1 cellular context compared by ENCODE assay signal in the genomic region with DNA sequence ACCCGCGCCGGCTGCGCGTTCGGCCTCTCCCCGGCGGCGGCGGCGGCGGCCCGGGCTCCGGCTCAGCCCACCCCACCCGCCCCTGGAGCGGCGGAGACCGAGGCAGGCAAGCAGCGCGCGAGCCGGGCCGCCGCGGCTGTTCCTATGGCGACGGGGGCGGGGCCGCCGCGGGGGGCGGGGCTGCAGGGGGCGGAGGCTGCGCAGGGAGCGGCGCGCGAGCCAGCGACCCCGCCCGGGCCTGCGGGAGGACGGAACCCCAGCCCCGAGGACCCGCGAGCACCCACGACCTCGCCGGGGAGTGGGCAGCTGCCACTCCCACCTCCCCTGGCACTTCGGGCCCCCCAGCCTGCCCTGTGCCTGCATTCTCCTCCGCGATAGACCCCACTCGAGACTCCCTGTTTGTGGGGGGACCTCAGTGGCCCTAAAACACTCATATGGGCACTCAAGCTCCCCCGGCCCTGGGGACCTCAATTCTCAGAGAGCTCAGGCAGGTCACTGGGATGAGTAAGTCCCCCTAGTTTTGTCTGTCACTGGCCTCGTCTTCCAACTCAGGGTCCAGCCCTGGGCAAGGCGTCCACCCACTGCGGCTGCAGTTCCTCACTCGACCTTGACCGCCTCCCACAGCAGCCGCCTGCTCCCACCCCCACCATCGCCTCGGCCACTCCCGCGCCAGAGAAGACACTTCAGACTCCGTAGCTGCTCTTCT.
TF ChIP-seq lines count a peak whose summit lies in the region.

A gene (minus strand): TSS at position 115 of the 706 bp plus-strand sequence. CDS start 597 bp downstream, outside the sequence.

TF ChIP-seq in K562, 482 proteins besides CTCF, POLR2A, EP300 and RAD21 (continued from another document and continues in another):
- TF ChIP-seq FOXM1 (IDR thresholded peaks at IDR 0.05; ENCODE audit: low read depth) (no peak), FOXM1 (CRISPR knock-in tag; IDR thresholded peaks at IDR 0.05; ENCODE audit: low read depth) (no peak), SMAD4 (CRISPR knock-in tag; conservative IDR thresholded peaks at IDR 0.05) (no peak), HDAC2 (IDR thresholded peaks at IDR 0.05) (no peak), SMARCC2 (IDR thresholded peaks at IDR 0.05; ENCODE audit: low read depth) (no peak), SMARCA4 (IDR thresholded peaks at IDR 0.05) (no peak), TEAD4 (IDR thresholded peaks at IDR 0.05; ENCODE audit: low read length) (no peak), TEAD4 (CRISPR knock-in tag; IDR thresholded peaks at IDR 0.05; ENCODE audit: borderline replicate concordance) (no peak), RBFOX2 (IDR thresholded peaks at IDR 0.05; ENCODE audit: low read depth, low read length) (peak; percentile 59; the same call in 1 of the 2 replicates), GTF2F1 (IDR thresholded peaks at IDR 0.05; ENCODE audit: low read depth, low read length) (no peak), KLF6 (CRISPR knock-in tag; IDR thresholded peaks at IDR 0.05; ENCODE audit: borderline replicate concordance) (no peak), NUFIP1 (IDR thresholded peaks at IDR 0.05; ENCODE audit: partially characterized antibody) (no peak), DNMT1 (IDR thresholded peaks at IDR 0.05) (peak; percentile 95), SRF (CRISPR knock-in tag; IDR thresholded peaks at IDR 0.05) (no peak), DDX20 (tag; IDR thresholded peaks at IDR 0.05; ENCODE audit: low read depth) (no peak), ZNF23 (CRISPR knock-in tag; IDR thresholded peaks at IDR 0.05) (no peak), POLR2AphosphoS5 (IDR thresholded peaks at IDR 0.05; ENCODE audit: control insufficient read depth, insufficient read depth, low read depth, low read length) (peak; percentile 65; the same call in 1 of the 2 replicates), RCOR1 (IDR thresholded peaks at IDR 0.05; ENCODE audit: borderline replicate concordance in 1 of 2, low read depth in 2 of 2, low read length in 2 of 2) (no peak), EHMT2 (IDR thresholded peaks at IDR 0.05) (no peak), BACH1 (tag; IDR thresholded peaks at IDR 0.05) (no peak), ZNF778 (CRISPR knock-in tag; IDR thresholded peaks at IDR 0.05) (no peak), NELFE (IDR thresholded peaks at IDR 0.05; ENCODE audit: insufficient read depth, insufficient read length) (no peak), NFIX (CRISPR knock-in tag; IDR thresholded peaks at IDR 0.05; ENCODE audit: low read depth) (no peak), NBN (IDR thresholded peaks at IDR 0.05; ENCODE audit: low read depth) (no peak), ZNF668 (CRISPR knock-in tag; IDR thresholded peaks at IDR 0.05) (no peak), PCBP2 (IDR thresholded peaks at IDR 0.05; ENCODE audit: low read depth, low read length, poor library complexity, severe bottlenecking) (no peak), MYNN (IDR thresholded peaks at IDR 0.05) (peak; percentile 68; the same call in 1 of the 2 replicates), MYNN (CRISPR knock-in tag; IDR thresholded peaks at IDR 0.05) (no peak), PPARD (CRISPR knock-in tag; IDR thresholded peaks at IDR 0.05) (no peak), ELF2 (CRISPR knock-in tag; IDR thresholded peaks at IDR 0.05) (no peak), KDM1A (IDR thresholded peaks at IDR 0.05) (no peak), CBX3 (IDR thresholded peaks at IDR 0.05; ENCODE audit: borderline replicate concordance in 1 of 2, low read length in 2 of 2) (no peak)
- TF ChIP-seq, protein P1, sequence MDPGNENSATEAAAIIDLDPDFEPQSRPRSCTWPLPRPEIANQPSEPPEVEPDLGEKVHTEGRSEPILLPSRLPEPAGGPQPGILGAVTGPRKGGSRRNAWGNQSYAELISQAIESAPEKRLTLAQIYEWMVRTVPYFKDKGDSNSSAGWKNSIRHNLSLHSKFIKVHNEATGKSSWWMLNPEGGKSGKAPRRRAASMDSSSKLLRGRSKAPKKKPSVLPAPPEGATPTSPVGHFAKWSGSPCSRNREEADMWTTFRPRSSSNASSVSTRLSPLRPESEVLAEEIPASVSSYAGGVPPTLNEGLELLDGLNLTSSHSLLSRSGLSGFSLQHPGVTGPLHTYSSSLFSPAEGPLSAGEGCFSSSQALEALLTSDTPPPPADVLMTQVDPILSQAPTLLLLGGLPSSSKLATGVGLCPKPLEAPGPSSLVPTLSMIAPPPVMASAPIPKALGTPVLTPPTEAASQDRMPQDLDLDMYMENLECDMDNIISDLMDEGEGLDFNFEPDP (CRISPR knock-in tag; IDR thresholded peaks at IDR 0.05), result no peak
- TF ChIP-seq, protein P2, sequence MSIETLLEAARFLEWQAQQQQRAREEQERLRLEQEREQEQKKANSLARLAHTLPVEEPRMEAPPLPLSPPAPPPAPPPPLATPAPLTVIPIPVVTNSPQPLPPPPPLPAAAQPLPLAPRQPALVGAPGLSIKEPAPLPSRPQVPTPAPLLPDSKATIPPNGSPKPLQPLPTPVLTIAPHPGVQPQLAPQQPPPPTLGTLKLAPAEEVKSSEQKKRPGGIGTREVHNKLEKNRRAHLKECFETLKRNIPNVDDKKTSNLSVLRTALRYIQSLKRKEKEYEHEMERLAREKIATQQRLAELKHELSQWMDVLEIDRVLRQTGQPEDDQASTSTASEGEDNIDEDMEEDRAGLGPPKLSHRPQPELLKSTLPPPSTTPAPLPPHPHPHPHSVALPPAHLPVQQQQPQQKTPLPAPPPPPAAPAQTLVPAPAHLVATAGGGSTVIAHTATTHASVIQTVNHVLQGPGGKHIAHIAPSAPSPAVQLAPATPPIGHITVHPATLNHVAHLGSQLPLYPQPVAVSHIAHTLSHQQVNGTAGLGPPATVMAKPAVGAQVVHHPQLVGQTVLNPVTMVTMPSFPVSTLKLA (conservative IDR thresholded peaks at IDR 0.05), result no peak
- TF ChIP-seq, protein P3, sequence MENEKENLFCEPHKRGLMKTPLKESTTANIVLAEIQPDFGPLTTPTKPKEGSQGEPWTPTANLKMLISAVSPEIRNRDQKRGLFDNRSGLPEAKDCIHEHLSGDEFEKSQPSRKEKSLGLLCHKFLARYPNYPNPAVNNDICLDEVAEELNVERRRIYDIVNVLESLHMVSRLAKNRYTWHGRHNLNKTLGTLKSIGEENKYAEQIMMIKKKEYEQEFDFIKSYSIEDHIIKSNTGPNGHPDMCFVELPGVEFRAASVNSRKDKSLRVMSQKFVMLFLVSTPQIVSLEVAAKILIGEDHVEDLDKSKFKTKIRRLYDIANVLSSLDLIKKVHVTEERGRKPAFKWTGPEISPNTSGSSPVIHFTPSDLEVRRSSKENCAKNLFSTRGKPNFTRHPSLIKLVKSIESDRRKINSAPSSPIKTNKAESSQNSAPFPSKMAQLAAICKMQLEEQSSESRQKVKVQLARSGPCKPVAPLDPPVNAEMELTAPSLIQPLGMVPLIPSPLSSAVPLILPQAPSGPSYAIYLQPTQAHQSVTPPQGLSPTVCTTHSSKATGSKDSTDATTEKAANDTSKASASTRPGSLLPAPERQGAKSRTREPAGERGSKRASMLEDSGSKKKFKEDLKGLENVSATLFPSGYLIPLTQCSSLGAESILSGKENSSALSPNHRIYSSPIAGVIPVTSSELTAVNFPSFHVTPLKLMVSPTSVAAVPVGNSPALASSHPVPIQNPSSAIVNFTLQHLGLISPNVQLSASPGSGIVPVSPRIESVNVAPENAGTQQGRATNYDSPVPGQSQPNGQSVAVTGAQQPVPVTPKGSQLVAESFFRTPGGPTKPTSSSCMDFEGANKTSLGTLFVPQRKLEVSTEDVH (IDR thresholded peaks at IDR 0.05; ENCODE audit: low read depth, partially characterized antibody), result peak; percentile 79
- TF ChIP-seq, protein P4, sequence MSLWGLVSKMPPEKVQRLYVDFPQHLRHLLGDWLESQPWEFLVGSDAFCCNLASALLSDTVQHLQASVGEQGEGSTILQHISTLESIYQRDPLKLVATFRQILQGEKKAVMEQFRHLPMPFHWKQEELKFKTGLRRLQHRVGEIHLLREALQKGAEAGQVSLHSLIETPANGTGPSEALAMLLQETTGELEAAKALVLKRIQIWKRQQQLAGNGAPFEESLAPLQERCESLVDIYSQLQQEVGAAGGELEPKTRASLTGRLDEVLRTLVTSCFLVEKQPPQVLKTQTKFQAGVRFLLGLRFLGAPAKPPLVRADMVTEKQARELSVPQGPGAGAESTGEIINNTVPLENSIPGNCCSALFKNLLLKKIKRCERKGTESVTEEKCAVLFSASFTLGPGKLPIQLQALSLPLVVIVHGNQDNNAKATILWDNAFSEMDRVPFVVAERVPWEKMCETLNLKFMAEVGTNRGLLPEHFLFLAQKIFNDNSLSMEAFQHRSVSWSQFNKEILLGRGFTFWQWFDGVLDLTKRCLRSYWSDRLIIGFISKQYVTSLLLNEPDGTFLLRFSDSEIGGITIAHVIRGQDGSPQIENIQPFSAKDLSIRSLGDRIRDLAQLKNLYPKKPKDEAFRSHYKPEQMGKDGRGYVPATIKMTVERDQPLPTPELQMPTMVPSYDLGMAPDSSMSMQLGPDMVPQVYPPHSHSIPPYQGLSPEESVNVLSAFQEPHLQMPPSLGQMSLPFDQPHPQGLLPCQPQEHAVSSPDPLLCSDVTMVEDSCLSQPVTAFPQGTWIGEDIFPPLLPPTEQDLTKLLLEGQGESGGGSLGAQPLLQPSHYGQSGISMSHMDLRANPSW (CRISPR knock-in tag; IDR thresholded peaks at IDR 0.05), result no peak
- TF ChIP-seq, protein P5, sequence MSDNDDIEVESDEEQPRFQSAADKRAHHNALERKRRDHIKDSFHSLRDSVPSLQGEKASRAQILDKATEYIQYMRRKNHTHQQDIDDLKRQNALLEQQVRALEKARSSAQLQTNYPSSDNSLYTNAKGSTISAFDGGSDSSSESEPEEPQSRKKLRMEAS (CRISPR knock-in tag; IDR thresholded peaks at IDR 0.05), result no peak
- TF ChIP-seq, protein P6, sequence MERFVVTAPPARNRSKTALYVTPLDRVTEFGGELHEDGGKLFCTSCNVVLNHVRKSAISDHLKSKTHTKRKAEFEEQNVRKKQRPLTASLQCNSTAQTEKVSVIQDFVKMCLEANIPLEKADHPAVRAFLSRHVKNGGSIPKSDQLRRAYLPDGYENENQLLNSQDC (CRISPR knock-in tag; IDR thresholded peaks at IDR 0.05), result no peak
- TF ChIP-seq, protein P7, sequence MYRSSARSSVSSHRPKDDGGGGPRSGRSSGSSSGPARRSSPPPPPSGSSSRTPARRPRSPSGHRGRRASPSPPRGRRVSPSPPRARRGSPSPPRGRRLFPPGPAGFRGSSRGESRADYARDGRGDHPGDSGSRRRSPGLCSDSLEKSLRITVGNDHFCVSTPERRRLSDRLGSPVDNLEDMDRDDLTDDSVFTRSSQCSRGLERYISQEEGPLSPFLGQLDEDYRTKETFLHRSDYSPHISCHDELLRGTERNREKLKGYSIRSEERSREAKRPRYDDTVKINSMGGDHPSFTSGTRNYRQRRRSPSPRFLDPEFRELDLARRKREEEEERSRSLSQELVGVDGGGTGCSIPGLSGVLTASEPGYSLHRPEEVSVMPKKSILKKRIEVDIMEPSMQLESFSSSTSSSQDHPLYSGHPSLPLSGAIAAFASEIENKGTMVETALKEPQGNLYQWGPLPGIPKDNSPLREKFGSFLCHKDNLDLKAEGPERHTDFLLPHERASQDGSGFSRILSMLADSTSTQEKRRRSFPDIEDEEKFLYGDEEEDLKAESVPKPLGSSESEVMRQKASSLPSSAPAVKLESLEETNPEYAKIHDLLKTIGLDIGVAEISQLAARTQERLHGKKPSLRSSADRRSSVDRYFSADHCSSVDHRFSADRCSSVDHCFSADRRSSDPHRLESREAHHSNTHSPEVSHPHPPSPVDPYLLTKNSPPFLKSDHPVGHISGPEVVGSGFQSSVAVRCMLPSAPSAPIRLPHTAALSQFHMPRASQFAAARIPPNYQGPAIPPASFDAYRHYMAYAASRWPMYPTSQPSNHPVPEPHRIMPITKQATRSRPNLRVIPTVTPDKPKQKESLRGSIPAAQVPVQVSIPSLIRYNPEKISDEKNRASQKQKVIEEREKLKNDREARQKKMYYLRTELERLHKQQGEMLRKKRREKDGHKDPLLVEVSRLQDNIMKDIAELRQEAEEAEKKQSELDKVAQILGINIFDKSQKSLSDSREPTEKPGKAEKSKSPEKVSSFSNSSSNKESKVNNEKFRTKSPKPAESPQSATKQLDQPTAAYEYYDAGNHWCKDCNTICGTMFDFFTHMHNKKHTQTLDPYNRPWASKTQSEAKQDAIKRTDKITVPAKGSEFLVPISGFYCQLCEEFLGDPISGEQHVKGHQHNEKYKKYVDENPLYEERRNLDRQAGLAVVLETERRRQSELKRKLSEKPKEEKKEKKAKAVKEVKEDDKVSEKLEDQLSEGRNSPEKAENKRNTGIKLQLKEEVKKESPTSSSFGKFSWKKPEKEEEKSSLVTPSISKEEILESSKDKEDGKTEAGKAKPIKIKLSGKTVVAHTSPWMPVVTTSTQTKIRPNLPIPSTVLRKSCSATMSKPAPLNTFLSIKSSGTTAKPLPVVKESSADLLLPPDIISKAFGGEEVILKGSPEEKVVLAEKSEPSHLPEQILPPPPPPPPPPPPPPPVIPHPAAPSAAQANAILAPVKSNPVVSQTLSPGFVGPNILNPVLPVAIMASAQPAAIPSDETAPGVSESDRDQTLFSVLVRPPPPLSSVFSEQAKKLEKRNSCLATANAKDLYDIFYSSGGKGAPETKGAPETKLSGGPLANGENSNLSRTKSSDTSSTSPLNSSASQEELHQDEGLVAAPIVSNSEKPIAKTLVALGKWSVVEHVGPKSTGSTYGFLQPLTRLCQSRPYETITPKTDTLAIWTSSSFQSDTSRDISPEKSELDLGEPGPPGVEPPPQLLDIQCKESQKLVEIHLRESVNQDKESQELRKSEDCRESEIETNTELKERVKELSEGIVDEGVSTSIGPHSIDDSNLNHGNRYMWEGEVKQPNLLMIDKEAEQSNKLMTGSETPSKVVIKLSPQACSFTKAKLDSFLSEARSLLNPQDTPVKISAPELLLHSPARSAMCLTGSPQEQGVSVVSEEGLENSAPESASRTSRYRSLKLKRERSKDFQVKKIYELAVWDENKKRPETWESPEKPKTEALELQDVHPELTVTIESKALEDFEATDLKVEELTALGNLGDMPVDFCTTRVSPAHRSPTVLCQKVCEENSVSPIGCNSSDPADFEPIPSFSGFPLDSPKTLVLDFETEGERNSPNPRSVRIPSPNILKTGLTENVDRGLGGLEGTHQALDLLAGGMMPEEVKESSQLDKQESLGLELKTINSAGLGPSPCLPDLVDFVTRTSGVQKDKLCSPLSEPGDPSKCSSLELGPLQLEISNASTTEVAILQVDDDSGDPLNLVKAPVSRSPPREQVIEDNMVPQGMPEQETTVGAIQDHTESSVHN (IDR thresholded peaks at IDR 0.05; ENCODE audit: borderline replicate concordance in 1 of 2, low read depth in 1 of 2), result no peak
- TF ChIP-seq, protein P8, sequence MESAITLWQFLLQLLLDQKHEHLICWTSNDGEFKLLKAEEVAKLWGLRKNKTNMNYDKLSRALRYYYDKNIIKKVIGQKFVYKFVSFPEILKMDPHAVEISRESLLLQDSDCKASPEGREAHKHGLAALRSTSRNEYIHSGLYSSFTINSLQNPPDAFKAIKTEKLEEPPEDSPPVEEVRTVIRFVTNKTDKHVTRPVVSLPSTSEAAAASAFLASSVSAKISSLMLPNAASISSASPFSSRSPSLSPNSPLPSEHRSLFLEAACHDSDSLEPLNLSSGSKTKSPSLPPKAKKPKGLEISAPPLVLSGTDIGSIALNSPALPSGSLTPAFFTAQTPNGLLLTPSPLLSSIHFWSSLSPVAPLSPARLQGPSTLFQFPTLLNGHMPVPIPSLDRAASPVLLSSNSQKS (CRISPR knock-in tag; IDR thresholded peaks at IDR 0.05), result no peak
